ENCODE assay signal across 8 cellular contexts in genomic region chr5:128081111-128081865, GRCh38. TPM values are rescaled to one million over a fixed set of nuclear protein-coding genes. Genes with fewer than 3 reads are reported as not detected.
A peak's percentile ranks its signal among the peaks of the same experiment; 100 is the strongest.
DNase-seq lines count a peak whose midpoint lies in the region; ATAC-seq and TF ChIP-seq lines count a peak whose summit lies in the region.

No MANE protein-coding gene starts in this region.

- no peak for TF ChIP-seq POLR2A in testis (IDR thresholded peaks at IDR 0.05)

- no peak for TF ChIP-seq CTCF in SU-DHL-6 (IDR thresholded peaks at IDR 0.05; ENCODE audit: insufficient read depth, low read length, poor library complexity, severe bottlenecking)
- TF ChIP-seq CTCF in testis (IDR thresholded peaks at IDR 0.05): peak in 2 of 3 experiments; percentile 28

- no peaks in the 10 kb centered on the region for H3K9me3 Mint-ChIP-seq in activated CD4-positive, alpha-beta T cell treated with anti-CD3 and anti-CD28 coated beads, Interleukin-2, amount 10 ng/mL, durations not matched to agents 24 days and 14 days

- peaks cover 5% of the 10 kb centered on the region; the same call in 1 of the 2 replicates for H3K36me3 ChIP-seq in SU-DHL-6 (ENCODE audit: low read length)
- no peaks in the 10 kb centered on the region for H3K36me3 ChIP-seq in testis (ENCODE audit: low read depth, missing control alignments)

- H3K27ac Mint-ChIP-seq in activated CD4-positive, alpha-beta T cell treated with anti-CD3 and anti-CD28 coated beads, Interleukin-2, amount 10 ng/mL, durations not matched to agents 24 days and 14 days: peak overlapping the region; percentile 98

- H3K36me3 Mint-ChIP-seq in activated CD4-positive, alpha-beta T cell treated with anti-CD3 and anti-CD28 coated beads, Interleukin-2, amount 10 ng/mL, durations not matched to agents 24 days and 14 days (ENCODE audit: low read depth): peaks cover 29% of the 10 kb centered on the region

- H3K9me3 ChIP-seq in SU-DHL-6 (ENCODE audit: insufficient read depth, low read length) (no peaks in the 10 kb centered on the region), testis (no peaks in the 10 kb centered on the region)

- no peak for DNase-seq in activated CD4-positive, alpha-beta T cell treated with anti-CD3 and anti-CD28 coated beads, Interleukin-2, amount 10 ng/mL, durations not matched to agents 24 days and 14 days
- DNase-seq in activated CD4-positive, alpha-beta T cell treated with anti-CD3 and anti-CD28 coated beads for 48 hours: no peak
- DNase-seq in glomerular visceral epithelial cell (ENCODE audit: extremely low spot score) (peak; percentile 27), testis (no peak), dedifferentiated amniotic fluid mesenchymal stem cell (ENCODE audit: extremely low spot score) (no peak)

- 41 to 47% methylated on average over 5 of the region's 5 CpGs for WGBS in testis, 2 donors

- H3K4me2 ChIP-seq in SU-DHL-6 (ENCODE audit: low read depth, low read length, poor library complexity, severe bottlenecking): peak overlapping the region; percentile 96

- no peaks in the 10 kb centered on the region for H3K9me2 ChIP-seq in SU-DHL-6 (replicated peaks; ENCODE audit: insufficient read depth, low read length)

- intact Hi-C loops in activated CD4-positive, alpha-beta T cell treated with anti-CD3 and anti-CD28 coated beads, Interleukin-2, amount 10 ng/mL, durations not matched to agents 24 days and 14 days (cut with micrococcal nuclease): loop anchor here (5.0 to 10.0 kb wide), 4 partner anchors 174 to 1479 kb away; partner anchors contain the start of genes ISOC1 and PHAX
- intact Hi-C loops in testis (cut with DNase I; ENCODE audit: low total_unique reads): no loop called here

- peaks cover 16% of the 10 kb centered on the region for H3F3A ChIP-seq in SU-DHL-6 (ENCODE audit: insufficient read depth)

- H3K27me3 ChIP-seq in SU-DHL-6 (ENCODE audit: low read length): no peaks in the 10 kb centered on the region
- no peaks in the 10 kb centered on the region for H3K27me3 ChIP-seq in testis

- ATAC-seq in HG03039 (IDR thresholded peaks at IDR 0.05; ENCODE audit: unreplicated experiment): no peak
- ATAC-seq in HG02610 (IDR thresholded peaks at IDR 0.05; ENCODE audit: unreplicated experiment): no peak

- peaks cover 85% of the 10 kb centered on the region for H3K79me2 ChIP-seq in SU-DHL-6 (ENCODE audit: insufficient read depth, low read length)

- H3K4me3 Mint-ChIP-seq in activated CD4-positive, alpha-beta T cell treated with anti-CD3 and anti-CD28 coated beads, Interleukin-2, amount 10 ng/mL, durations not matched to agents 24 days and 14 days: peak overlapping the region; percentile 93

- H4K20me1 ChIP-seq in SU-DHL-6 (ENCODE audit: low read depth, low read length): peaks cover 15% of the 10 kb centered on the region

- H3K4me3 ChIP-seq in SU-DHL-6 (ENCODE audit: insufficient read depth, low read length, poor library complexity, severe bottlenecking) (peak overlapping the region; percentile 68), testis (peak overlapping the region in 1 of 2 donors; percentile 92)

- H3K4me1 Mint-ChIP-seq in activated CD4-positive, alpha-beta T cell treated with anti-CD3 and anti-CD28 coated beads, Interleukin-2, amount 10 ng/mL, durations not matched to agents 24 days and 14 days: peaks cover 40% of the 10 kb centered on the region

- H2AFZ ChIP-seq in SU-DHL-6 (ENCODE audit: low read depth, low read length, severe bottlenecking): peak overlapping the region; percentile 38

- H3K27me3 Mint-ChIP-seq in activated CD4-positive, alpha-beta T cell treated with anti-CD3 and anti-CD28 coated beads, Interleukin-2, amount 10 ng/mL, durations not matched to agents 24 days and 14 days: no peaks in the 10 kb centered on the region

- H3K27ac ChIP-seq in SU-DHL-6 (ENCODE audit: low read depth, low read length) (peak overlapping the region; percentile 94), testis (no peak overlapping the region)

- peak overlapping the region; percentile 85 for H3K9ac ChIP-seq in SU-DHL-6 (ENCODE audit: low read length)

- H3K4me1 ChIP-seq in testis: peaks cover 6% of the 10 kb centered on the region

RNA-seq across cellular contexts. Expression of gene SLC12A2, which starts 2.3 kb away (rescaled TPM):
- 24.4 and 24.5 TPM in 2 replicates for total RNA-seq in activated CD4-positive, alpha-beta T cell treated with anti-CD3 and anti-CD28 coated beads, Interleukin-2, amount 10 ng/mL, durations not matched to agents 24 days and 14 days
- 10 to 100 TPM; 33.0 to 40.3 TPM for total RNA-seq in testis
- 27.8 TPM for polyA plus RNA-seq in testis (ENCODE audit: insufficient read depth, low read depth, low replicate concordance)
